In the genomic region with DNA sequence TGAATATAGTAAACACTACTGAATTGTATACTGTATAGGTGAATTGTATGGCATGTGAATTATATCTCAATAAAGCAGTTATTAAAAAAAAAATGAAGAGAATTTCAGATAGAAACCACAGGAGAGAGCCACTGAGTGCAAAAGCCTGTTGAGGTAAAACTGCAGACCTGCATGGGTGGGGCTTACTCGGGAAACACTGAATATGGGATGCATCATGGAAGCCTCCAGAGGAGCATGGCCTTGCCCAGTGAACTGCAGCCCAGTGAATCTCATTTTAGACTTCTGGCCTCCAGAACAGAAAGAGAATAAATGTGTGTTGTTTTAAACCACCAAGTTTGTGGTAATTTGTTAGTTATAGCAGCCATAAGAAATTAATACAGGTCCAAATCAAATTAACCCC, we compare ENCODE assay signal across 1 cellular context.
TF ChIP-seq lines count a peak whose summit lies in the region.

No MANE protein-coding gene starts in this region.

TF ChIP-seq in K562, 482 proteins besides CTCF, POLR2A, EP300 and RAD21:
- TF ChIP-seq ZBED1 (IDR thresholded peaks at IDR 0.05) (no peak), SMARCA5 (IDR thresholded peaks at IDR 0.05) (no peak), STAT5A (IDR thresholded peaks at IDR 0.05; ENCODE audit: borderline replicate concordance, low read length) (no peak), CEBPG (CRISPR knock-in tag; IDR thresholded peaks at IDR 0.05) (no peak), CEBPG (tag; conservative IDR thresholded peaks at IDR 0.05 in 1 of 2, IDR thresholded peaks at IDR 0.05 in 1 of 2) (no peak), POLR2G (IDR thresholded peaks at IDR 0.05; ENCODE audit: low read depth, low read length) (no peak), TAF15 (IDR thresholded peaks at IDR 0.05; ENCODE audit: low read depth, low read length) (no peak), ZSCAN29 (IDR thresholded peaks at IDR 0.05) (no peak), MCM7 (IDR thresholded peaks at IDR 0.05) (no peak), ZNF253 (CRISPR knock-in tag; conservative IDR thresholded peaks at IDR 0.05) (no peak), ZNF146 (CRISPR knock-in tag; IDR thresholded peaks at IDR 0.05; ENCODE audit: unreplicated experiment) (no peak), SIX5 (IDR thresholded peaks at IDR 0.05; ENCODE audit: borderline replicate concordance in 1 of 2, insufficient read depth in 1 of 2, low read depth in 1 of 2, low read length in 2 of 2) (no peak), FUS (optimal IDR thresholded peaks at IDR 0.05; ENCODE audit: low read depth, low read length) (no peak), BDP1 (IDR thresholded peaks at IDR 0.05; ENCODE audit: insufficient read depth, insufficient read length) (no peak)
- TF ChIP-seq, protein P1, sequence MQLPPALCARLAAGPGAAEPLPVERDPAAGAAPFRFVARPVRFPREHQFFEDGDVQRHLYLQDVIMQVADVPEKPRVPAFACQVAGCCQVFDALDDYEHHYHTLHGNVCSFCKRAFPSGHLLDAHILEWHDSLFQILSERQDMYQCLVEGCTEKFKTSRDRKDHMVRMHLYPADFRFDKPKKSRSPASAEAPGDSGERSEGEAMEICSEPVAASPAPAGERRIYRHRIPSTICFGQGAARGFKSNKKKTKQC (CRISPR knock-in tag; IDR thresholded peaks at IDR 0.05): no peak
- TF ChIP-seq, protein P2, sequence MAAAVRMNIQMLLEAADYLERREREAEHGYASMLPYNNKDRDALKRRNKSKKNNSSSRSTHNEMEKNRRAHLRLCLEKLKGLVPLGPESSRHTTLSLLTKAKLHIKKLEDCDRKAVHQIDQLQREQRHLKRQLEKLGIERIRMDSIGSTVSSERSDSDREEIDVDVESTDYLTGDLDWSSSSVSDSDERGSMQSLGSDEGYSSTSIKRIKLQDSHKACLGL (CRISPR knock-in tag; IDR thresholded peaks at IDR 0.05; ENCODE audit: borderline replicate concordance, poor library complexity, severe bottlenecking): no peak
- TF ChIP-seq, protein P3, sequence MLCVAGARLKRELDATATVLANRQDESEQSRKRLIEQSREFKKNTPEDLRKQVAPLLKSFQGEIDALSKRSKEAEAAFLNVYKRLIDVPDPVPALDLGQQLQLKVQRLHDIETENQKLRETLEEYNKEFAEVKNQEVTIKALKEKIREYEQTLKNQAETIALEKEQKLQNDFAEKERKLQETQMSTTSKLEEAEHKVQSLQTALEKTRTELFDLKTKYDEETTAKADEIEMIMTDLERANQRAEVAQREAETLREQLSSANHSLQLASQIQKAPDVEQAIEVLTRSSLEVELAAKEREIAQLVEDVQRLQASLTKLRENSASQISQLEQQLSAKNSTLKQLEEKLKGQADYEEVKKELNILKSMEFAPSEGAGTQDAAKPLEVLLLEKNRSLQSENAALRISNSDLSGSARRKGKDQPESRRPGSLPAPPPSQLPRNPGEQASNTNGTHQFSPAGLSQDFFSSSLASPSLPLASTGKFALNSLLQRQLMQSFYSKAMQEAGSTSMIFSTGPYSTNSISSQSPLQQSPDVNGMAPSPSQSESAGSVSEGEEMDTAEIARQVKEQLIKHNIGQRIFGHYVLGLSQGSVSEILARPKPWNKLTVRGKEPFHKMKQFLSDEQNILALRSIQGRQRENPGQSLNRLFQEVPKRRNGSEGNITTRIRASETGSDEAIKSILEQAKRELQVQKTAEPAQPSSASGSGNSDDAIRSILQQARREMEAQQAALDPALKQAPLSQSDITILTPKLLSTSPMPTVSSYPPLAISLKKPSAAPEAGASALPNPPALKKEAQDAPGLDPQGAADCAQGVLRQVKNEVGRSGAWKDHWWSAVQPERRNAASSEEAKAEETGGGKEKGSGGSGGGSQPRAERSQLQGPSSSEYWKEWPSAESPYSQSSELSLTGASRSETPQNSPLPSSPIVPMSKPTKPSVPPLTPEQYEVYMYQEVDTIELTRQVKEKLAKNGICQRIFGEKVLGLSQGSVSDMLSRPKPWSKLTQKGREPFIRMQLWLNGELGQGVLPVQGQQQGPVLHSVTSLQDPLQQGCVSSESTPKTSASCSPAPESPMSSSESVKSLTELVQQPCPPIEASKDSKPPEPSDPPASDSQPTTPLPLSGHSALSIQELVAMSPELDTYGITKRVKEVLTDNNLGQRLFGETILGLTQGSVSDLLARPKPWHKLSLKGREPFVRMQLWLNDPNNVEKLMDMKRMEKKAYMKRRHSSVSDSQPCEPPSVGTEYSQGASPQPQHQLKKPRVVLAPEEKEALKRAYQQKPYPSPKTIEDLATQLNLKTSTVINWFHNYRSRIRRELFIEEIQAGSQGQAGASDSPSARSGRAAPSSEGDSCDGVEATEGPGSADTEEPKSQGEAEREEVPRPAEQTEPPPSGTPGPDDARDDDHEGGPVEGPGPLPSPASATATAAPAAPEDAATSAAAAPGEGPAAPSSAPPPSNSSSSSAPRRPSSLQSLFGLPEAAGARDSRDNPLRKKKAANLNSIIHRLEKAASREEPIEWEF (CRISPR knock-in tag; IDR thresholded peaks at IDR 0.05): no peak
- TF ChIP-seq, protein P4, sequence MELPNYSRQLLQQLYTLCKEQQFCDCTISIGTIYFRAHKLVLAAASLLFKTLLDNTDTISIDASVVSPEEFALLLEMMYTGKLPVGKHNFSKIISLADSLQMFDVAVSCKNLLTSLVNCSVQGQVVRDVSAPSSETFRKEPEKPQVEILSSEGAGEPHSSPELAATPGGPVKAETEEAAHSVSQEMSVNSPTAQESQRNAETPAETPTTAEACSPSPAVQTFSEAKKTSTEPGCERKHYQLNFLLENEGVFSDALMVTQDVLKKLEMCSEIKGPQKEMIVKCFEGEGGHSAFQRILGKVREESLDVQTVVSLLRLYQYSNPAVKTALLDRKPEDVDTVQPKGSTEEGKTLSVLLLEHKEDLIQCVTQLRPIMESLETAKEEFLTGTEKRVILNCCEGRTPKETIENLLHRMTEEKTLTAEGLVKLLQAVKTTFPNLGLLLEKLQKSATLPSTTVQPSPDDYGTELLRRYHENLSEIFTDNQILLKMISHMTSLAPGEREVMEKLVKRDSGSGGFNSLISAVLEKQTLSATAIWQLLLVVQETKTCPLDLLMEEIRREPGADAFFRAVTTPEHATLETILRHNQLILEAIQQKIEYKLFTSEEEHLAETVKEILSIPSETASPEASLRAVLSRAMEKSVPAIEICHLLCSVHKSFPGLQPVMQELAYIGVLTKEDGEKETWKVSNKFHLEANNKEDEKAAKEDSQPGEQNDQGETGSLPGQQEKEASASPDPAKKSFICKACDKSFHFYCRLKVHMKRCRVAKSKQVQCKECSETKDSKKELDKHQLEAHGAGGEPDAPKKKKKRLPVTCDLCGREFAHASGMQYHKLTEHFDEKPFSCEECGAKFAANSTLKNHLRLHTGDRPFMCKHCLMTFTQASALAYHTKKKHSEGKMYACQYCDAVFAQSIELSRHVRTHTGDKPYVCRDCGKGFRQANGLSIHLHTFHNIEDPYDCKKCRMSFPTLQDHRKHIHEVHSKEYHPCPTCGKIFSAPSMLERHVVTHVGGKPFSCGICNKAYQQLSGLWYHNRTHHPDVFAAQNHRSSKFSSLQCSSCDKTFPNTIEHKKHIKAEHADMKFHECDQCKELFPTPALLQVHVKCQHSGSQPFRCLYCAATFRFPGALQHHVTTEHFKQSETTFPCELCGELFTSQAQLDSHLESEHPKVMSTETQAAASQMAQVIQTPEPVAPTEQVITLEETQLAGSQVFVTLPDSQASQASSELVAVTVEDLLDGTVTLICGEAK (IDR thresholded peaks at IDR 0.05): no peak
- TF ChIP-seq, protein P4 (CRISPR knock-in tag; IDR thresholded peaks at IDR 0.05): no peak
- TF ChIP-seq, protein P5, sequence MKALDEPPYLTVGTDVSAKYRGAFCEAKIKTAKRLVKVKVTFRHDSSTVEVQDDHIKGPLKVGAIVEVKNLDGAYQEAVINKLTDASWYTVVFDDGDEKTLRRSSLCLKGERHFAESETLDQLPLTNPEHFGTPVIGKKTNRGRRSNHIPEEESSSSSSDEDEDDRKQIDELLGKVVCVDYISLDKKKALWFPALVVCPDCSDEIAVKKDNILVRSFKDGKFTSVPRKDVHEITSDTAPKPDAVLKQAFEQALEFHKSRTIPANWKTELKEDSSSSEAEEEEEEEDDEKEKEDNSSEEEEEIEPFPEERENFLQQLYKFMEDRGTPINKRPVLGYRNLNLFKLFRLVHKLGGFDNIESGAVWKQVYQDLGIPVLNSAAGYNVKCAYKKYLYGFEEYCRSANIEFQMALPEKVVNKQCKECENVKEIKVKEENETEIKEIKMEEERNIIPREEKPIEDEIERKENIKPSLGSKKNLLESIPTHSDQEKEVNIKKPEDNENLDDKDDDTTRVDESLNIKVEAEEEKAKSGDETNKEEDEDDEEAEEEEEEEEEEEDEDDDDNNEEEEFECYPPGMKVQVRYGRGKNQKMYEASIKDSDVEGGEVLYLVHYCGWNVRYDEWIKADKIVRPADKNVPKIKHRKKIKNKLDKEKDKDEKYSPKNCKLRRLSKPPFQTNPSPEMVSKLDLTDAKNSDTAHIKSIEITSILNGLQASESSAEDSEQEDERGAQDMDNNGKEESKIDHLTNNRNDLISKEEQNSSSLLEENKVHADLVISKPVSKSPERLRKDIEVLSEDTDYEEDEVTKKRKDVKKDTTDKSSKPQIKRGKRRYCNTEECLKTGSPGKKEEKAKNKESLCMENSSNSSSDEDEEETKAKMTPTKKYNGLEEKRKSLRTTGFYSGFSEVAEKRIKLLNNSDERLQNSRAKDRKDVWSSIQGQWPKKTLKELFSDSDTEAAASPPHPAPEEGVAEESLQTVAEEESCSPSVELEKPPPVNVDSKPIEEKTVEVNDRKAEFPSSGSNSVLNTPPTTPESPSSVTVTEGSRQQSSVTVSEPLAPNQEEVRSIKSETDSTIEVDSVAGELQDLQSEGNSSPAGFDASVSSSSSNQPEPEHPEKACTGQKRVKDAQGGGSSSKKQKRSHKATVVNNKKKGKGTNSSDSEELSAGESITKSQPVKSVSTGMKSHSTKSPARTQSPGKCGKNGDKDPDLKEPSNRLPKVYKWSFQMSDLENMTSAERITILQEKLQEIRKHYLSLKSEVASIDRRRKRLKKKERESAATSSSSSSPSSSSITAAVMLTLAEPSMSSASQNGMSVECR (CRISPR knock-in tag; IDR thresholded peaks at IDR 0.05): no peak
- TF ChIP-seq, protein P6, sequence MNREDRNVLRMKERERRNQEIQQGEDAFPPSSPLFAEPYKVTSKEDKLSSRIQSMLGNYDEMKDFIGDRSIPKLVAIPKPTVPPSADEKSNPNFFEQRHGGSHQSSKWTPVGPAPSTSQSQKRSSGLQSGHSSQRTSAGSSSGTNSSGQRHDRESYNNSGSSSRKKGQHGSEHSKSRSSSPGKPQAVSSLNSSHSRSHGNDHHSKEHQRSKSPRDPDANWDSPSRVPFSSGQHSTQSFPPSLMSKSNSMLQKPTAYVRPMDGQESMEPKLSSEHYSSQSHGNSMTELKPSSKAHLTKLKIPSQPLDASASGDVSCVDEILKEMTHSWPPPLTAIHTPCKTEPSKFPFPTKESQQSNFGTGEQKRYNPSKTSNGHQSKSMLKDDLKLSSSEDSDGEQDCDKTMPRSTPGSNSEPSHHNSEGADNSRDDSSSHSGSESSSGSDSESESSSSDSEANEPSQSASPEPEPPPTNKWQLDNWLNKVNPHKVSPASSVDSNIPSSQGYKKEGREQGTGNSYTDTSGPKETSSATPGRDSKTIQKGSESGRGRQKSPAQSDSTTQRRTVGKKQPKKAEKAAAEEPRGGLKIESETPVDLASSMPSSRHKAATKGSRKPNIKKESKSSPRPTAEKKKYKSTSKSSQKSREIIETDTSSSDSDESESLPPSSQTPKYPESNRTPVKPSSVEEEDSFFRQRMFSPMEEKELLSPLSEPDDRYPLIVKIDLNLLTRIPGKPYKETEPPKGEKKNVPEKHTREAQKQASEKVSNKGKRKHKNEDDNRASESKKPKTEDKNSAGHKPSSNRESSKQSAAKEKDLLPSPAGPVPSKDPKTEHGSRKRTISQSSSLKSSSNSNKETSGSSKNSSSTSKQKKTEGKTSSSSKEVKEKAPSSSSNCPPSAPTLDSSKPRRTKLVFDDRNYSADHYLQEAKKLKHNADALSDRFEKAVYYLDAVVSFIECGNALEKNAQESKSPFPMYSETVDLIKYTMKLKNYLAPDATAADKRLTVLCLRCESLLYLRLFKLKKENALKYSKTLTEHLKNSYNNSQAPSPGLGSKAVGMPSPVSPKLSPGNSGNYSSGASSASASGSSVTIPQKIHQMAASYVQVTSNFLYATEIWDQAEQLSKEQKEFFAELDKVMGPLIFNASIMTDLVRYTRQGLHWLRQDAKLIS (CRISPR knock-in tag; IDR thresholded peaks at IDR 0.05): no peak
- TF ChIP-seq, protein P7, sequence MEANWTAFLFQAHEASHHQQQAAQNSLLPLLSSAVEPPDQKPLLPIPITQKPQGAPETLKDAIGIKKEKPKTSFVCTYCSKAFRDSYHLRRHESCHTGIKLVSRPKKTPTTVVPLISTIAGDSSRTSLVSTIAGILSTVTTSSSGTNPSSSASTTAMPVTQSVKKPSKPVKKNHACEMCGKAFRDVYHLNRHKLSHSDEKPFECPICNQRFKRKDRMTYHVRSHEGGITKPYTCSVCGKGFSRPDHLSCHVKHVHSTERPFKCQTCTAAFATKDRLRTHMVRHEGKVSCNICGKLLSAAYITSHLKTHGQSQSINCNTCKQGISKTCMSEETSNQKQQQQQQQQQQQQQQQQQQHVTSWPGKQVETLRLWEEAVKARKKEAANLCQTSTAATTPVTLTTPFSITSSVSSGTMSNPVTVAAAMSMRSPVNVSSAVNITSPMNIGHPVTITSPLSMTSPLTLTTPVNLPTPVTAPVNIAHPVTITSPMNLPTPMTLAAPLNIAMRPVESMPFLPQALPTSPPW (CRISPR knock-in tag; IDR thresholded peaks at IDR 0.05): no peak
